Comparison of ENCODE assay signal across 10 cellular contexts in the genomic region with DNA sequence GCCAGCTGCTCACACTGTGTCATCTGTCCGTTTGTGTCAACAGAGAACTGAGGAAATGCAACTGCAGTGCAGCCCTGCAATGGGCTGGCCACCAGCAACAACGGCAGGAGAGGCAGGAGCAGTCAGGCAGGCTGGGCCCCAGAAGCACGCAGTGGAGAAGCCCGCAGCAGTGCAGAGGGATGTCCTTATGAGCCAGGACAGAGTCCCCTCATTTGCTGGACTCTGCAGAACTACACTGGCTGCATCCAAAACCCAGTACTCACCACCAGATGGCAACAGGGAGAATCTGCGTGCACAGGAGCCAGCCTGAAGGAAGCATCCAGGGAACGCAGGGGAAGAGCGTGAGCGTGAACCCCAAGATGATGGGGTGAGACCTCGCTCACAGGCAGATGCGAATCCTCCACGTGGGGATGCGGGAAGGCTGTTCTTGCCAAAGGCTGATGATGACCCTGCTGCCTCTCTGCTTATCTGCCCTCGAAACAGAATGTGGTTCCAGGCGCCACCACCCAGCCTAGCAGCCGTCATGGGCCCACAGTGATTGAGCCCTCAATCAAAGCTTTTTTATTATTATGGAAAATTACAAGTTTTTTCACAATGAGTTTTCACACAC.
DNase-seq lines count a peak whose midpoint lies in the region; ATAC-seq and TF ChIP-seq lines count a peak whose summit lies in the region.
"Had no signal": no experiment of that assay in that cellular context is flagged by ENCODE, and none has a peak within 500 bp of the region (broad histone marks: within the 10 kb centered on the region; RNA-seq: fewer than 3 reads in every experiment).

No MANE protein-coding gene starts in this region.

- WGBS in GM23248 (ENCODE audit: low coverage in 1 of 2, low lambda C conversion rate in 2 of 2, missing lambda C conversion rate in 2 of 2), 2 experiments: 12 to 27% methylated on average over 15 of the region's 15 CpGs
- WGBS in psoas muscle, 3 donors: 57 to 64% (median 64%) methylated on average over 15 of the region's 15 CpGs

- H3K79me2 ChIP-seq in GM23248 (ENCODE audit: insufficient read depth): no peaks in the 10 kb centered on the region

- no peaks in the 10 kb centered on the region for H3K9me2 ChIP-seq in GM23248 (ENCODE audit: insufficient read depth)

- no peaks in the 10 kb centered on the region for H3K4me1 ChIP-seq in BE2C
- no peaks in the 10 kb centered on the region for H3K4me1 ChIP-seq in GM23248 (ENCODE audit: insufficient read depth)
- H3K4me1 ChIP-seq in psoas muscle: no peaks in the 10 kb centered on the region

- H3F3A ChIP-seq in GM23248 (ENCODE audit: insufficient read depth): no peaks in the 10 kb centered on the region

- no peaks in the 10 kb centered on the region for H4K20me1 ChIP-seq in GM23248 (ENCODE audit: insufficient read depth)

- intact Hi-C loops in psoas muscle (cut with DNase I): no loop called here

- H3K36me3 ChIP-seq in BE2C (no peaks in the 10 kb centered on the region), GM23248 (ENCODE audit: low read depth) (no peaks in the 10 kb centered on the region), psoas muscle (ENCODE audit: insufficient read depth in 1 of 2, low read depth in 1 of 2) (no peaks in the 10 kb centered on the region)

- no peak overlapping the region for H3K27ac ChIP-seq in GM23248
- H3K27ac ChIP-seq in psoas muscle: no peak overlapping the region

- TF ChIP-seq CTCF in BE2C (IDR thresholded peaks at IDR 0.05; ENCODE audit: low read depth, low read length): peak; percentile 57
- no peak for TF ChIP-seq CTCF in psoas muscle (IDR thresholded peaks at IDR 0.05)

- H3K4me3 ChIP-seq in BE2C (ENCODE audit: low read depth, low read length): no peak overlapping the region
- H3K4me3 ChIP-seq in GM23248: no peak overlapping the region
- H3K4me3 ChIP-seq in psoas muscle: no peak overlapping the region

- DNase-seq in BE2C (no peak), GM23248 (peak; percentile 24), RKO (ENCODE audit: low spot score) (peak; percentile 34), iris pigment epithelial cell (ENCODE audit: low read depth) (peak; percentile 12), psoas muscle (no peak), NCI-H1694 (lab: John Stamatoyannopoulos, UW) (no peak)
- DNase-seq in activated T-cell treated with anti-CD3 and anti-CD28 coated beads, Interleukin-2, amount 50 U/mL, for 48 hours: no peak
- DNase-seq: activated CD4-positive, alpha-beta T cell treated with anti-CD3 and anti-CD28 coated beads, Interleukin-2, amount 50 U/mL, for 4 hours; effector memory CD4-positive, alpha-beta T cell had no signal

- no peak overlapping the region for H3K9ac ChIP-seq in GM23248

- no peak overlapping the region for H2AFZ ChIP-seq in GM23248

- ATAC-seq in psoas muscle: no peak
- ATAC-seq in GM19452 (IDR thresholded peaks at IDR 0.05; ENCODE audit: unreplicated experiment): no peak

- H3K9me3 ChIP-seq in BE2C: no peaks in the 10 kb centered on the region
- H3K9me3 ChIP-seq in GM23248 (ENCODE audit: low read depth): no peaks in the 10 kb centered on the region
- no peaks in the 10 kb centered on the region for H3K9me3 ChIP-seq in psoas muscle

- H3K27me3 ChIP-seq in BE2C: no peaks in the 10 kb centered on the region
- no peaks in the 10 kb centered on the region for H3K27me3 ChIP-seq in GM23248 (replicated peaks; ENCODE audit: insufficient read depth)
- peaks cover 0 to 2% (median 0%) of the 10 kb centered on the region in 3 donors for H3K27me3 ChIP-seq in psoas muscle (ENCODE audit: insufficient read depth in 3 of 3, low read length in 2 of 3)

- in situ Hi-C loops in GM23248 (cut with MboI): no loop called here

- H3K4me2 ChIP-seq in GM23248 (ENCODE audit: unreplicated experiment): no peak overlapping the region

Comparison
In these comparisons a context has a peak if more than half of its experiments do, and no peak if none do; other contexts are left out.
1. DNase-seq: peak in GM23248 (single experiment), RKO (single experiment) and iris pigment epithelial cell (single experiment); none in BE2C (single experiment), psoas muscle (0 of 2), NCI-H1694 (single experiment) and activated T-cell treated with anti-CD3 and anti-CD28 coated beads, Interleukin-2, amount 50 U/mL, for 48 hours (0 of 2).